8 cellular contexts compared by ENCODE assay signal in the genomic region with DNA sequence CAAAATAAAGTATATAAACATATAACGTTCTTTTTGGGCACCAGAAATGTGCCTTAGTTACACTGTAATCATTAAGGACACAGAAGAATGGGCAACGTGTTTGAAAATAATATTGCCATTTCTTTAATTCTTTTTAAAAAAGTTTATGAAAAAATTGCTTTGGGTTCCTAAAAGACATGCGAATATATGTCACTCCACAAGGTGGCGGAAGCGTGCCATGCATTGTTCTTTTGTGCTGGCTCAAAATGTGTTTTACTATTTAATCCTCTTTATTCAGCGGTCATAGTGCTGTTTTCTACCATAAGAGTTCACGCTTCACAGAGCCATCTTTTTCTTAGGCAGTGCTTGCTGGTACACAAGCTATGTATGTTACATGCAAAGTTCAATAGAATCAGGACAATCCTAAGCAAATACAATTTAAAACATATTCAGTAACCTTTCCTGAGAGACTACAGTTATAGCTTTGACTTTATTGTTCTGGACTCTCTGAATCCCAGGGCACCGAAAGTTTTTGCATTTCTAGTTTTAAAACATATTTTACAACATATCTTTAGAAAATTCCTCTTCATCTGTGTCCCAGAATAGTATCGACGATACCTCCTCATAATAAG.
A peak's percentile ranks its signal among the peaks of the same experiment; 100 is the strongest.
DNase-seq lines count a peak whose midpoint lies in the region; ATAC-seq, FAIRE-seq and TF ChIP-seq lines count a peak whose summit lies in the region.

No MANE protein-coding gene starts in this region.

- H3K27me3 Mint-ChIP-seq in memory B cell: peaks cover 9% of the 10 kb centered on the region

- H3K36me3 Mint-ChIP-seq in memory B cell: no peaks in the 10 kb centered on the region

- TF ChIP-seq POLR2A in A549 (IDR thresholded peaks at IDR 0.05; ENCODE audit: low read length): no peak

- peak; percentile 86 to 87 for TF ChIP-seq RAD21 in A549 (conservative IDR thresholded peaks at IDR 0.05 in 1 of 2, IDR thresholded peaks at IDR 0.05 in 1 of 2)

- no peak overlapping the region for H3K27ac Mint-ChIP-seq in memory B cell

- no peak overlapping the region for H3K4me3 Mint-ChIP-seq in memory B cell

- H3K4me2 ChIP-seq in A549: peak overlapping the region; percentile 52; the same call in 1 of the 3 replicates

- H3K4me3 ChIP-seq in A549: no peak overlapping the region

- TF ChIP-seq EP300 in A549 (IDR thresholded peaks at IDR 0.05): no peak

- H3K4me1 ChIP-seq in A549: no peaks in the 10 kb centered on the region

- WGBS in A549 (ENCODE audit: missing lambda C conversion rate): 22% methylated on average over 10 of the region's 10 CpGs

- no peak overlapping the region for H3K27ac ChIP-seq in A549

- POLR2A ChIA-PET in A549 (lab: Yijun Ruan, JAX): no interaction called here

- in situ Hi-C loops in GM13977 (cut with MboI; ENCODE audit: low pct_unique_long_range_greater_than_20kb, low sequenced_read_pairs, unreplicated experiment): loop anchor here (10.0 kb wide), 2 partner anchors 88 to 468 kb away; partner anchors contain the start of gene IKZF2

- no peaks in the 10 kb centered on the region for H3K4me1 Mint-ChIP-seq in memory B cell

- TF ChIP-seq CTCF in A549 (IDR thresholded peaks at IDR 0.05) (peak; percentile 88), GM13977 (IDR thresholded peaks at IDR 0.05; ENCODE audit: extremely low read depth, insufficient read depth, missing control alignments) (peak; percentile 73)

- ATAC-seq in A549 (peak in 1 of 2 experiments; percentile 53; a peak in 1 of 6 replicates), HG03060 (IDR thresholded peaks at IDR 0.05; ENCODE audit: low read depth, unreplicated experiment) (peak; percentile 70), memory B cell (ENCODE audit: low read depth) (no peak)

- CTCF ChIA-PET in A549 (lab: Yijun Ruan, JAX): interaction anchor here (0.7 to 1.3 kb wide), 4 partner anchors 9 to 561 kb away, joined by 3 to 7 read pairs (median 3); no protein-coding TSS in a partner anchor

- DNase-seq in A549 (ENCODE audit: low read depth in 1 of 2, low spot score in 1 of 2) (peak; percentile 7 to 60), GM13977 (ENCODE audit: low spot score) (peak; percentile 60), NCI-H2227 (lab: John Stamatoyannopoulos, UW; ENCODE audit: unreplicated experiment) (peak; percentile 75), ecto neural progenitor cell (ENCODE audit: low spot score) (peak; percentile 59), memory B cell (ENCODE audit: low spot score in 2 of 2) (peak; percentile 23 to 46)
- peak; percentile 12 to 40 for DNase-seq in activated CD4-positive, alpha-beta T cell treated with anti-CD3 and anti-CD28 coated beads for 4 hours
- DNase-seq in stimulated activated CD8-positive, alpha-beta memory T cell treated with anti-CD3 and anti-CD28 coated beads, Interleukin-2, amount 100 ng/mL, for 48 hours (ENCODE audit: low read depth in 2 of 2): peak; percentile 19 to 33

- no peak for FAIRE-seq in A549 (lab: Jason Lieb, UNC)

- H3K9me3 Mint-ChIP-seq in memory B cell: no peaks in the 10 kb centered on the region

- H3K9me3 ChIP-seq in A549: no peaks in the 10 kb centered on the region

TF ChIP-seq in A549, 52 proteins besides CTCF, POLR2A, EP300 and RAD21:
- no peak for TF ChIP-seq JUN (IDR thresholded peaks at IDR 0.05)
- peak; percentile 80 for TF ChIP-seq SMC3 (IDR thresholded peaks at IDR 0.05)
